26 cellular contexts compared by ENCODE assay signal in genomic region chr15:46229263-46229662, GRCh38.
"Had no signal": no experiment of that assay in that cellular context is flagged by ENCODE, and none has a peak within 500 bp of the region (broad histone marks: within the 10 kb centered on the region; RNA-seq: fewer than 3 reads in every experiment).

No MANE protein-coding gene starts in this region.

- H3K4me3 Mint-ChIP-seq: immature natural killer cell; naive B cell; natural killer cell; nephron progenitor cell; stimulated activated naive B cell treated with anti-CD40 and anti-IgM and Interleukin-4, amounts not matched to agents 10 μg/mL and 1 μg/mL and 100 μg/mL, for 72 hours had no signal

- H3K36me3 Mint-ChIP-seq: immature natural killer cell; naive B cell; natural killer cell; stimulated activated naive B cell treated with anti-CD40 and anti-IgM and Interleukin-4, amounts not matched to agents 10 μg/mL and 1 μg/mL and 100 μg/mL, for 72 hours had no signal

- H3K4me1 Mint-ChIP-seq: immature natural killer cell; naive B cell; natural killer cell; nephron progenitor cell; stimulated activated naive B cell treated with anti-CD40 and anti-IgM and Interleukin-4, amounts not matched to agents 10 μg/mL and 1 μg/mL and 100 μg/mL, for 72 hours had no signal

- H3K27ac ChIP-seq: left lung, lower lobe of right lung, ovary, right atrium auricular region, right lobe of liver, stomach, testis, thyroid gland, transverse colon, upper lobe of left lung, vagina had no signal

- H3K27ac Mint-ChIP-seq: immature natural killer cell; naive B cell; natural killer cell; nephron progenitor cell; progenitor cell of endocrine pancreas; stimulated activated naive B cell treated with anti-CD40 and anti-IgM and Interleukin-4, amounts not matched to agents 10 μg/mL and 1 μg/mL and 100 μg/mL, for 72 hours had no signal

- H3K4me3 ChIP-seq: left lung, lower lobe of right lung, ovary, right atrium auricular region, right lobe of liver, smooth muscle cell, stomach, testis, thyroid gland, transverse colon, upper lobe of left lung, vagina had no signal

- H3K9me3 ChIP-seq: left lung, lower lobe of right lung, ovary, right atrium auricular region, right lobe of liver, stomach, testis, thyroid gland, transverse colon, upper lobe of left lung, vagina had no signal

- H3K9me3 Mint-ChIP-seq: nephron progenitor cell had no signal

- H3K36me3 ChIP-seq: left lung, lower lobe of right lung, ovary, right atrium auricular region, right lobe of liver, stomach, thyroid gland, transverse colon, upper lobe of left lung, vagina had no signal

- H3K4me1 ChIP-seq: left lung, lower lobe of right lung, right atrium auricular region, right lobe of liver, stomach, testis, thyroid gland, transverse colon, upper lobe of left lung, vagina had no signal

- ATAC-seq: left colon; left lung; lower lobe of right lung; natural killer cell; right lobe of liver; stimulated activated naive B cell treated with anti-CD40 and anti-IgM and Interleukin-4, amounts not matched to agents 10 μg/mL and 1 μg/mL and 100 μg/mL, for 72 hours; stimulated activated naive CD8-positive, alpha-beta T cell treated with anti-CD3 and anti-CD28 coated beads, Interleukin-15, Interleukin-2, amounts not matched to agents 100 U/mL and 50 U/mL, for 24 hours had no signal

- H3K27me3 Mint-ChIP-seq: naive B cell; progenitor cell of endocrine pancreas; stimulated activated naive B cell treated with anti-CD40 and anti-IgM and Interleukin-4, amounts not matched to agents 10 μg/mL and 1 μg/mL and 100 μg/mL, for 72 hours had no signal

- H3K27me3 ChIP-seq: left lung, ovary, right atrium auricular region, right lobe of liver, stomach, testis, thyroid gland, transverse colon, upper lobe of left lung, vagina had no signal

- H3K4me2 ChIP-seq: smooth muscle cell had no signal

- DNase-seq: hippocampal formation; immature natural killer cell; kidney; left colon; left lung; lower lobe of right lung; mammary epithelial cell; mesenchymal stem cell; naive B cell; natural killer cell; nephron progenitor cell; ovary; right lobe of liver; stimulated activated CD4-positive, alpha-beta T cell treated with anti-CD3 and anti-CD28 coated beads, Interleukin-1b, Interleukin-23, amount 100 ng/mL, for 48 hours; stimulated activated CD4-positive, alpha-beta T cell treated with anti-CD3 and anti-CD28 coated beads, Interleukin-2, amount 100 ng/mL, for 48 hours; stimulated activated naive B cell treated with anti-CD40 and anti-IgM and Interleukin-4, amounts not matched to agents 10 μg/mL and 1 μg/mL and 100 μg/mL, for 72 hours; stimulated activated naive CD8-positive, alpha-beta T cell treated with anti-CD3 and anti-CD28 coated beads, Interleukin-15, Interleukin-2, amounts not matched to agents 100 U/mL and 50 U/mL, for 24 hours; stomach; testis; thyroid gland; transverse colon; upper lobe of left lung had no signal
